In the genomic region with DNA sequence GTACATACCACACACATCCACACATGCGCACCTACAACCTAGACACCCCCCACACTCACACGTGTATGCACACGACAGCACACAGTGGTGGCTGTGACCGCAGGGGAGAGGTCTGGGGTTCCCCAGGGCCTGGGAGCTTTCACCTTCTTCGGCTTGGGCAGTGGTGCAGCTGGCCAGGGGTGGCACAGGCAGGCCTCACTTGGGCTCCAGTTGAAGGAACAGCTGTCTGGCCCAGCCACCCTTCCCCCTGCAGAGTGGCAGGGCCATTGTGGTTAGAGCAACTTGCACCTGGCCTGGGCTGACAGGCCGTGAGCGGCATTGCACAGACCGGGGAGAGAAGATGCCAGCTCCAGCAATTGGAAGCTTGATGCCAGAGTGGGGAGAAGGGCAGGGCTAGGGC, we compare ENCODE assay signal across 10 cellular contexts.
DNase-seq lines count a peak whose midpoint lies in the region; ATAC-seq lines count a peak whose summit lies in the region.
"Had no signal": no experiment of that assay in that cellular context is flagged by ENCODE, and none has a peak within 500 bp of the region (broad histone marks: within the 10 kb centered on the region; RNA-seq: fewer than 3 reads in every experiment).

No MANE protein-coding gene starts in this region.

- peak overlapping the region; percentile 73 for H3K27ac ChIP-seq in BLaER1

- no peaks in the 10 kb centered on the region for H3K9me3 Mint-ChIP-seq in activated naive CD4-positive, alpha-beta T cell treated with anti-CD3 and anti-CD28 coated beads for 36 hours
- H3K9me3 Mint-ChIP-seq: activated T-cell treated with anti-CD3 and anti-CD28 coated beads, Interleukin-2, amount 50 U/mL, for 72 hours had no signal

- H3K4me3 Mint-ChIP-seq in activated naive CD4-positive, alpha-beta T cell treated with anti-CD3 and anti-CD28 coated beads for 36 hours: no peak overlapping the region
- H3K4me3 Mint-ChIP-seq: activated T-cell treated with anti-CD3 and anti-CD28 coated beads, Interleukin-2, amount 50 U/mL, for 72 hours had no signal

- H3K36me3 ChIP-seq in BLaER1: no peaks in the 10 kb centered on the region

- H3K9me3 ChIP-seq in BLaER1: no peaks in the 10 kb centered on the region

- CTCF ChIA-PET in activated naive CD4-positive, alpha-beta T cell treated with anti-CD3 and anti-CD28 coated beads for 36 hours (lab: Charles Lee): interaction anchor here (0.6 kb wide), 1 partner anchor 237 kb away, joined by 4 read pairs; no protein-coding TSS in a partner anchor

- H3K4me1 Mint-ChIP-seq in activated naive CD4-positive, alpha-beta T cell treated with anti-CD3 and anti-CD28 coated beads for 36 hours (ENCODE audit: low read depth): no peaks in the 10 kb centered on the region

- no peak overlapping the region for H3K27ac Mint-ChIP-seq in activated naive CD4-positive, alpha-beta T cell treated with anti-CD3 and anti-CD28 coated beads for 36 hours
- H3K27ac Mint-ChIP-seq: activated T-cell treated with anti-CD3 and anti-CD28 coated beads, Interleukin-2, amount 50 U/mL, for 72 hours had no signal

- DNase-seq in NAMALWA (ENCODE audit: low spot score): peak; percentile 94
- DNase-seq in left ventricle myocardium superior: no peak
- no peak for DNase-seq in D341Med (ENCODE audit: low spot score)
- no peak for DNase-seq in activated naive CD4-positive, alpha-beta T cell treated with anti-CD3 and anti-CD28 coated beads for 36 hours
- no peak for DNase-seq in NK-92 (lab: John Stamatoyannopoulos, UW; ENCODE audit: unreplicated experiment)
- DNase-seq: activated T-cell treated with anti-CD3 and anti-CD28 coated beads, Interleukin-2, amount 50 U/mL, for 72 hours; NCI-H187 had no signal

- intact Hi-C loops in left ventricle myocardium superior (cut with micrococcal nuclease): no loop called here
- intact Hi-C loops in activated naive CD4-positive, alpha-beta T cell treated with anti-CD3 and anti-CD28 coated beads for 36 hours (cut with micrococcal nuclease): no loop called here

- ATAC-seq in GM18909 (IDR thresholded peaks at IDR 0.05; ENCODE audit: poor library complexity, unreplicated experiment) (peak; percentile 87), left ventricle myocardium superior (peak; percentile 68), HG03095 (IDR thresholded peaks at IDR 0.05; ENCODE audit: unreplicated experiment) (no peak)

- H3K27me3 Mint-ChIP-seq in activated naive CD4-positive, alpha-beta T cell treated with anti-CD3 and anti-CD28 coated beads for 36 hours (ENCODE audit: low read depth): no peaks in the 10 kb centered on the region

- peaks cover 93% of the 10 kb centered on the region for H3K4me1 ChIP-seq in BLaER1

- H3K36me3 Mint-ChIP-seq in activated naive CD4-positive, alpha-beta T cell treated with anti-CD3 and anti-CD28 coated beads for 36 hours (ENCODE audit: low read depth): no peaks in the 10 kb centered on the region

- H3K4me3 ChIP-seq in BLaER1: no peak overlapping the region

- peak overlapping the region; percentile 81 for H3K4me2 ChIP-seq in BLaER1

- H4K20me1 ChIP-seq in BLaER1: 0 out of 2 replicates have a peak, but pooled peaks cover 11% of the 10 kb centered on the region

- no peak overlapping the region for H3K9ac ChIP-seq in BLaER1

- no peaks in the 10 kb centered on the region for H3K27me3 ChIP-seq in BLaER1
